Comparison of ENCODE assay signal across 1 cellular context in the genomic region with DNA sequence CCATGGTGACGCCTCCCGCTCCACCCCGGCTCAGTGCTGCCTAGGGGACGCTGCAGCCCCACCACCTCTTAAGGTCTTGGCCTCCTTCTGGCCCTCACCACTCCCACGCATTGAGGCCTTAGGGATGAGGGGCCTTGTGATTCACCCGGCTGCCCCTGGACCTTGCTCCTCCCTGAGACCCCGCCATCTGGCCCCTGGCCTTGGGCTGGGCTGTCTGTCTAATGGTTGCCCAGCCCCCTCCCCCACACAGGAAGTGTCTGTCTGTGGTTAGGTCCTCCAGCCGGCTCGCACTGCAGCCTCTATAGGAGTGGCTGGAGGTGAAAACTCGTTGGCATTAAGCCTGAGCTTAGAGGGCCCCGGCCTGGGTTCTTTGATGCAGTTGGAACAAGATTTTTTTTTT.
TF ChIP-seq lines count a peak whose summit lies in the region.

No MANE protein-coding gene starts in this region.

TF ChIP-seq in HepG2, 621 proteins besides CTCF, POLR2A, EP300 and RAD21 (continued from another document):
- TF ChIP-seq AHDC1 (CRISPR knock-in tag; IDR thresholded peaks at IDR 0.05; ENCODE audit: borderline replicate concordance) (no peak), TP53 (CRISPR knock-in tag; conservative IDR thresholded peaks at IDR 0.05) (no peak), ZNF788 (CRISPR knock-in tag; IDR thresholded peaks at IDR 0.05; ENCODE audit: borderline replicate concordance) (no peak), ZMYM4 (CRISPR knock-in tag; IDR thresholded peaks at IDR 0.05) (peak; percentile 57; the same call in 1 of the 2 replicates), ZNF766 (CRISPR knock-in tag; IDR thresholded peaks at IDR 0.05; ENCODE audit: borderline replicate concordance) (no peak), SMYD3 (CRISPR knock-in tag; IDR thresholded peaks at IDR 0.05) (no peak), BHLHE40 (IDR thresholded peaks at IDR 0.05; ENCODE audit: low read length) (no peak), AGO2 (optimal IDR thresholded peaks at IDR 0.05; ENCODE audit: low read depth, low read length) (peak; percentile 75), ZNF20 (CRISPR knock-in tag; IDR thresholded peaks at IDR 0.05) (no peak), ZFX (CRISPR knock-in tag; IDR thresholded peaks at IDR 0.05; ENCODE audit: low read depth) (0 out of 2 replicates have a peak, but pooled peaks have one; percentile 20), ZNF251 (CRISPR knock-in tag; IDR thresholded peaks at IDR 0.05) (no peak), PCBP1 (IDR thresholded peaks at IDR 0.05; ENCODE audit: borderline replicate concordance, low read depth, low read length) (no peak), E2F1 (CRISPR knock-in tag; IDR thresholded peaks at IDR 0.05) (no peak), ZNF775 (CRISPR knock-in tag; IDR thresholded peaks at IDR 0.05; ENCODE audit: borderline replicate concordance) (no peak), NR2C2 (CRISPR knock-in tag; IDR thresholded peaks at IDR 0.05; ENCODE audit: borderline replicate concordance) (no peak), MTA3 (CRISPR knock-in tag; IDR thresholded peaks at IDR 0.05) (no peak), ZNF263 (CRISPR knock-in tag; IDR thresholded peaks at IDR 0.05) (no peak), ETV5 (CRISPR knock-in tag; IDR thresholded peaks at IDR 0.05; ENCODE audit: borderline replicate concordance) (peak; percentile 12; the same call in 1 of the 2 replicates), POGZ (CRISPR knock-in tag; IDR thresholded peaks at IDR 0.05) (peak; percentile 63), NFYB (CRISPR knock-in tag; IDR thresholded peaks at IDR 0.05) (no peak), SRSF1 (optimal IDR thresholded peaks at IDR 0.05; ENCODE audit: low read depth, low read length) (no peak)
- TF ChIP-seq, protein P1, sequence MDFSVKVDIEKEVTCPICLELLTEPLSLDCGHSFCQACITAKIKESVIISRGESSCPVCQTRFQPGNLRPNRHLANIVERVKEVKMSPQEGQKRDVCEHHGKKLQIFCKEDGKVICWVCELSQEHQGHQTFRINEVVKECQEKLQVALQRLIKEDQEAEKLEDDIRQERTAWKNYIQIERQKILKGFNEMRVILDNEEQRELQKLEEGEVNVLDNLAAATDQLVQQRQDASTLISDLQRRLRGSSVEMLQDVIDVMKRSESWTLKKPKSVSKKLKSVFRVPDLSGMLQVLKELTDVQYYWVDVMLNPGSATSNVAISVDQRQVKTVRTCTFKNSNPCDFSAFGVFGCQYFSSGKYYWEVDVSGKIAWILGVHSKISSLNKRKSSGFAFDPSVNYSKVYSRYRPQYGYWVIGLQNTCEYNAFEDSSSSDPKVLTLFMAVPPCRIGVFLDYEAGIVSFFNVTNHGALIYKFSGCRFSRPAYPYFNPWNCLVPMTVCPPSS (IDR thresholded peaks at IDR 0.05), result no peak
TF ChIP-seq in HepG2: peak in this region for 16.
